In the genomic region with DNA sequence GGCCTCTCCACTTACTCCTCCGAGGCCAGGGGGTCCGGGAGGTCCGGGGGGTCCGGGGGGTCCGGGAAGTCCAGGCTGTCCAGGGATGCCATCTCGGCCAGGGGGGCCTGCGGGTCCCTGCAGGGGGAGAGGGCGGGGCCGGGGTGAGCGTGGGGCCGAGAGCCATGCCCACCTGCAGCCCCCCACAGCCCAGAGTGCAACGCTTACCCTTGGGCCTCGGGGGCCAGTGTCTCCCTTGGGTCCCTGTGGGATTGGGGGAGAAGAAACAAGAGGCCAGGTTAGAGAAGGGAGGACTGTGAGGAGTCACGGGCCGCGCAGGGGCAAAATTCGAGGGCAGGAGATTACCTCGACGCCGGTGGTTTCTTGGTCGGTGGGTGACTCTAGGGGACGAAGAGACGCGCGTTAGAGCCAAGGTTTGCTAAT, we compare ENCODE assay signal across 8 cellular contexts. TPM values are rescaled to one million over a fixed set of nuclear protein-coding genes. Genes with fewer than 3 reads are reported as not detected.
A peak's percentile ranks its signal among the peaks of the same experiment; 100 is the strongest.
DNase-seq lines count a peak whose midpoint lies in the region; TF ChIP-seq lines count a peak whose summit lies in the region.

No MANE protein-coding gene starts in this region.

- peaks cover 59% of the 10 kb centered on the region for H3K36me3 Mint-ChIP-seq in osteocyte (ENCODE audit: unreplicated experiment)

- H3K4me1 Mint-ChIP-seq in osteocyte (ENCODE audit: unreplicated experiment): peaks cover 72% of the 10 kb centered on the region

- 51 to 70% (median 56%) methylated on average over 5 to 25 of the region's 25 CpGs for WGBS in adrenal gland, 4 donors

- no peak for TF ChIP-seq POLR2A in adrenal gland (IDR thresholded peaks at IDR 0.05)

- H3K4me3 Mint-ChIP-seq in osteocyte (ENCODE audit: unreplicated experiment): peak overlapping the region; percentile 96

- H3K4me3 ChIP-seq in AG09309 (ENCODE audit: control insufficient read depth, low read depth, low read length): peak overlapping the region; percentile 97
- H3K4me3 ChIP-seq in PC-9: peak overlapping the region; percentile 62; the same call in 1 of the 2 replicates
- H3K4me3 ChIP-seq in fibroblast of mammary gland (ENCODE audit: control insufficient read depth, low read depth, low read length): peak overlapping the region; percentile 100
- H3K4me3 ChIP-seq in adrenal gland: peak overlapping the region in 1 of 4 donors; percentile 63

- H3K27me3 ChIP-seq in PC-9 (ENCODE audit: insufficient read depth, low read depth) (peaks cover 34% of the 10 kb centered on the region), adrenal gland (peaks cover 21% of the 10 kb centered on the region)

- H4K20me1 ChIP-seq in PC-9 (ENCODE audit: insufficient read depth): no peaks in the 10 kb centered on the region

- CTCF ChIA-PET in PC-9 (lab: Charles Lee): interaction anchor here (1.3 kb wide), 1 partner anchor 80 kb away, joined by 13 read pairs; no protein-coding TSS in a partner anchor

- peak overlapping the region; percentile 84 for H3K27ac ChIP-seq in PC-9
- peak overlapping the region in 1 of 5 donors; percentile 70 for H3K27ac ChIP-seq in adrenal gland

- H3K9me3 Mint-ChIP-seq in osteocyte (ENCODE audit: unreplicated experiment): no peaks in the 10 kb centered on the region

- no peaks in the 10 kb centered on the region for H3K9me2 ChIP-seq in PC-9 (ENCODE audit: insufficient read depth)

- H3K36me3 ChIP-seq in PC-9 (ENCODE audit: low read depth) (no peaks in the 10 kb centered on the region), adrenal gland (replicated peaks in 1 of 2) (peaks cover 0 to 17% of the 10 kb centered on the region in 2 donors)

- BruUV-seq in PC-9 (replicated peaks; lab: Mats Ljungman, UMichigan): no TSS peak

- H3K27ac Mint-ChIP-seq in osteocyte (ENCODE audit: unreplicated experiment): peak overlapping the region; percentile 100

- no peaks in the 10 kb centered on the region for H3K79me2 ChIP-seq in PC-9 (ENCODE audit: low read depth)

- peak overlapping the region; percentile 80; the same call in 1 of the 2 replicates for H2AFZ ChIP-seq in PC-9

- TF ChIP-seq CTCF in AG09309 (IDR thresholded peaks at IDR 0.05; ENCODE audit: control insufficient read depth, insufficient read depth, low read depth, low read length, missing control alignments): no peak
- TF ChIP-seq CTCF in PC-9 (conservative IDR thresholded peaks at IDR 0.05): no peak
- TF ChIP-seq CTCF in fibroblast of mammary gland (conservative IDR thresholded peaks at IDR 0.05; ENCODE audit: control insufficient read depth, insufficient read depth, low read depth, low read length): no peak
- TF ChIP-seq CTCF in osteocyte (IDR thresholded peaks at IDR 0.05): no peak
- TF ChIP-seq CTCF in adrenal gland (IDR thresholded peaks at IDR 0.05): no peak

- peaks cover 15% of the 10 kb centered on the region; the same call in 1 of the 2 replicates for H3F3A ChIP-seq in PC-9 (ENCODE audit: insufficient read depth, low read depth)

- no peaks in the 10 kb centered on the region for H3K9me3 ChIP-seq in PC-9 (ENCODE audit: insufficient read depth, low read depth)
- H3K9me3 ChIP-seq in adrenal gland (replicated peaks in 1 of 3): no peaks in the 10 kb centered on the region

- POLR2A ChIA-PET in PC-9 (lab: Charles Lee; ENCODE audit: unreplicated experiment): no interaction called here

- H3K27me3 Mint-ChIP-seq in osteocyte (ENCODE audit: unreplicated experiment): no peaks in the 10 kb centered on the region

- DNase-seq in AG09309 (ENCODE audit: low read depth) (no peak), PC-9 (no peak), fibroblast of mammary gland (ENCODE audit: low read depth) (no peak), osteocyte (ENCODE audit: extremely low spot score, unreplicated experiment) (no peak), adrenal gland (no peak), hippocampal formation (lab: John Stamatoyannopoulos, UW) (no peak), HPDE6-E6E7 (ENCODE audit: extremely low spot score) (no peak)
- no peak for DNase-seq in activated CD4-positive, alpha-beta T cell treated with anti-CD3 and anti-CD28 coated beads, Interleukin-2, amount 50 U/mL, for 48 hours

- peaks cover 22% of the 10 kb centered on the region for H3K4me1 ChIP-seq in PC-9 (replicated peaks; ENCODE audit: insufficient read depth)
- peaks cover 3 to 8% of the 10 kb centered on the region in 2 donors for H3K4me1 ChIP-seq in adrenal gland (replicated peaks in 1 of 2)

- intact Hi-C loops in PC-9 (cut with micrococcal nuclease; ENCODE audit: unreplicated experiment) (loop anchor here (1.0 kb wide), 1 partner anchor 21 kb away; no protein-coding TSS in a partner anchor), adrenal gland (cut with DNase I) (no loop called here)

- H3K4me2 ChIP-seq in PC-9: peak overlapping the region; percentile 92

RNA-seq across cellular contexts. Expression of a gene that starts 2.2 kb away (rescaled TPM):
- total RNA-seq in PC-9 (2021): 20.7 and 29.5 TPM in 2 replicates
- total RNA-seq in osteocyte: 25,918 and 28,023 TPM in 2 replicates
- 100 to 1,000 TPM in 4 of 8 donors, 10 to 100 TPM in 4; 50.2 to 263 (median 105) TPM for total RNA-seq in adrenal gland
- 100 to 1,000 TPM in 1 of 3 donors, 10 to 100 TPM in 2; 39.6 to 101 (median 40.1) TPM for polyA plus RNA-seq in adrenal gland

RNA-seq across cellular contexts. Expression of a gene that starts 33.4 kb away (rescaled TPM):
- total RNA-seq in PC-9 (2021) (not detected in 2 replicates), osteocyte (12.0 and 13.0 TPM in 2 replicates), adrenal gland (1 to 10 TPM in 3 of 8 donors, under 1 TPM in 2, not detected in 3; 0.28 to 3.0 (median 1.2) TPM)
- 1 to 10 TPM in 2 of 3 donors, not detected in 1; 5.2 to 5.5 TPM for polyA plus RNA-seq in adrenal gland

RNA-seq across cellular contexts. Expression of a gene that starts 48.7 kb away (rescaled TPM):
- total RNA-seq in PC-9 (2021) (34.0 and 35.8 TPM in 2 replicates), osteocyte (175 and 176 TPM in 2 replicates), adrenal gland (10 to 100 TPM; 43.9 to 87.0 (median 62.0) TPM)
- 100 to 1,000 TPM in 1 of 3 donors, 10 to 100 TPM in 2; 21.8 to 128 (median 27.2) TPM for polyA plus RNA-seq in adrenal gland

Comparison
In these comparisons a context has a peak if more than half of its experiments do, and no peak if none do; other contexts are left out.
1. RNA of a gene that starts 2.2 kb away (total RNA-seq): 25,918 to 28,023 TPM in osteocyte; 50.2 to 263 TPM in adrenal gland and 20.7 to 29.5 TPM in PC-9; every median in the first group is over 10 times any median in the second.